1 cellular context compared by ENCODE assay signal in genomic region chr3:12286504-12286903, GRCh38.
TF ChIP-seq lines count a peak whose summit lies in the region.

No MANE protein-coding gene starts in this region.

TF ChIP-seq in WTC11, 78 proteins besides CTCF, POLR2A, EP300 and RAD21 (continued from another document):
- no peak for TF ChIP-seq MAX (CRISPR knock-in tag; IDR thresholded peaks at IDR 0.05)
- no peak for TF ChIP-seq EMX1 (CRISPR knock-in tag; IDR thresholded peaks at IDR 0.05)
- TF ChIP-seq NFYB (CRISPR knock-in tag; conservative IDR thresholded peaks at IDR 0.05; ENCODE audit: low read depth), result no peak
- TF ChIP-seq MXD4 (CRISPR knock-in tag; IDR thresholded peaks at IDR 0.05; ENCODE audit: borderline replicate concordance), result no peak
- no peak for TF ChIP-seq ZNF396 (CRISPR knock-in tag; IDR thresholded peaks at IDR 0.05; ENCODE audit: borderline replicate concordance)
- no peak for TF ChIP-seq PREB (CRISPR knock-in tag; IDR thresholded peaks at IDR 0.05; ENCODE audit: borderline replicate concordance)
- TF ChIP-seq NFE2L1 (CRISPR knock-in tag; IDR thresholded peaks at IDR 0.05), result no peak
- TF ChIP-seq FOXP1 (CRISPR knock-in tag; IDR thresholded peaks at IDR 0.05; ENCODE audit: borderline replicate concordance), result no peak
- TF ChIP-seq TCF7 (CRISPR knock-in tag; IDR thresholded peaks at IDR 0.05; ENCODE audit: low read depth), result no peak
